In genomic region chr5:35803221-35803651, GRCh38 we compare ENCODE assay signal across 8 cellular contexts. TPM values are rescaled to one million over a fixed set of nuclear protein-coding genes. Genes with fewer than 3 reads are reported as not detected.
DNase-seq lines count a peak whose midpoint lies in the region.

No MANE protein-coding gene starts in this region.

- H3K4me3 ChIP-seq in SJCRH30: no peak overlapping the region

- H3K4me3 Mint-ChIP-seq in activated naive CD4-positive, alpha-beta T cell treated with anti-CD3 and anti-CD28 coated beads, Interleukin-2, amount 50 U/mL, for 24 hours: peak overlapping the region; percentile 49

- peaks cover 76% of the 10 kb centered on the region for H3K4me1 Mint-ChIP-seq in activated naive CD4-positive, alpha-beta T cell treated with anti-CD3 and anti-CD28 coated beads, Interleukin-2, amount 50 U/mL, for 24 hours

- H3K27me3 Mint-ChIP-seq in activated naive CD4-positive, alpha-beta T cell treated with anti-CD3 and anti-CD28 coated beads, Interleukin-2, amount 50 U/mL, for 24 hours: no peaks in the 10 kb centered on the region

- DNase-seq in activated naive CD4-positive, alpha-beta T cell treated with anti-CD3 and anti-CD28 coated beads, Interleukin-2, amount 50 U/mL, for 16 hours: no peak
- DNase-seq in SJCRH30 (peak; percentile 80 to 85), fibroblast of gingiva (ENCODE audit: low read depth) (peak; percentile 78), nucleus accumbens (lab: John Stamatoyannopoulos, UW) (peak in 54 of 56 donors; percentile 5 to 81 (median 56)), activated gamma-delta T cell treated with Interleukin-2 at 50 U/mL for 16 hours (no peak), GM19238 (ENCODE audit: insufficient read length, low spot score) (no peak), cortex of kidney (lab: John Stamatoyannopoulos, UW) (no peak)

- H3K9me3 Mint-ChIP-seq in activated naive CD4-positive, alpha-beta T cell treated with anti-CD3 and anti-CD28 coated beads, Interleukin-2, amount 50 U/mL, for 24 hours: no peaks in the 10 kb centered on the region

- H3K36me3 ChIP-seq in SJCRH30: no peaks in the 10 kb centered on the region

- H3K9me3 ChIP-seq in SJCRH30 (replicated peaks): no peaks in the 10 kb centered on the region

- H3K36me3 Mint-ChIP-seq in activated naive CD4-positive, alpha-beta T cell treated with anti-CD3 and anti-CD28 coated beads, Interleukin-2, amount 50 U/mL, for 24 hours: peaks cover 3% of the 10 kb centered on the region

- H3K27ac Mint-ChIP-seq in activated naive CD4-positive, alpha-beta T cell treated with anti-CD3 and anti-CD28 coated beads, Interleukin-2, amount 50 U/mL, for 24 hours: peak overlapping the region; percentile 73

- H3K27ac ChIP-seq in SJCRH30: no peak overlapping the region

- H3K27me3 ChIP-seq in SJCRH30: peaks cover 13% of the 10 kb centered on the region

- H3K4me1 ChIP-seq in SJCRH30: peaks cover 7% of the 10 kb centered on the region; the same call in 1 of the 2 replicates

RNA-seq across cellular contexts. Expression of gene IL7R, which starts 53.5 kb away (rescaled TPM):
- total RNA-seq in SJCRH30 (2014; rRNA removed; shearing (Covaris generic)): 0.14 TPM in 1 of 2 replicates, not detected in the other

Comparison
In these comparisons a context has a peak if more than half of its experiments do, and no peak if none do; other contexts are left out.
1. DNase-seq: peak in SJCRH30 (2 of 2), fibroblast of gingiva (single experiment) and nucleus accumbens (54 of 56); none in activated naive CD4-positive, alpha-beta T cell treated with anti-CD3 and anti-CD28 coated beads, Interleukin-2, amount 50 U/mL, for 16 hours (single experiment), activated gamma-delta T cell treated with Interleukin-2 at 50 U/mL for 16 hours (single experiment), GM19238 (single experiment) and cortex of kidney (single experiment).